ENCODE assay signal across 1 cellular context in genomic region chr16:19305443-19305842, GRCh38.
TF ChIP-seq lines count a peak whose summit lies in the region.

No MANE protein-coding gene starts in this region.

TF ChIP-seq in A549, 52 proteins besides CTCF, POLR2A, EP300 and RAD21 (continued from another document):
- TF ChIP-seq REST (IDR thresholded peaks at IDR 0.05) (no peak), SMC3 (IDR thresholded peaks at IDR 0.05) (no peak), HOXB13 (CRISPR knock-in tag; IDR thresholded peaks at IDR 0.05; ENCODE audit: low read depth) (no peak), RNF2 (IDR thresholded peaks at IDR 0.05; ENCODE audit: borderline replicate concordance, low read depth) (no peak), ZC3H11A (IDR thresholded peaks at IDR 0.05) (no peak), USF2 (IDR thresholded peaks at IDR 0.05) (no peak), KDM5A (IDR thresholded peaks at IDR 0.05) (no peak), CEBPB (IDR thresholded peaks at IDR 0.05) (no peak)
